1 cellular context compared by ENCODE assay signal in genomic region chr19:30540671-30541210, GRCh38.
TF ChIP-seq lines count a peak whose summit lies in the region.

No MANE protein-coding gene starts in this region.

TF ChIP-seq in A549, 52 proteins besides CTCF, POLR2A, EP300 and RAD21 (continued from another document):
- no peak for TF ChIP-seq FOSL2 (IDR thresholded peaks at IDR 0.05)
- TF ChIP-seq FOSL2 (CRISPR knock-in tag; IDR thresholded peaks at IDR 0.05): no peak
- no peak for TF ChIP-seq FOXS1 (CRISPR knock-in tag; IDR thresholded peaks at IDR 0.05)
- TF ChIP-seq SREBF2 (IDR thresholded peaks at IDR 0.05): no peak
- TF ChIP-seq MYC (IDR thresholded peaks at IDR 0.05; ENCODE audit: borderline replicate concordance, low read length): no peak
- no peak for TF ChIP-seq ZSCAN20 (CRISPR knock-in tag; IDR thresholded peaks at IDR 0.05)
- no peak for TF ChIP-seq MAFK (IDR thresholded peaks at IDR 0.05; ENCODE audit: partially characterized antibody)
- no peak for TF ChIP-seq E2F6 (IDR thresholded peaks at IDR 0.05; ENCODE audit: borderline replicate concordance, low read depth)
- no peak for TF ChIP-seq ZNF302 (CRISPR knock-in tag; IDR thresholded peaks at IDR 0.05)
TF ChIP-seq in A549: peak in this region for 0.
